Comparison of ENCODE assay signal across 1 cellular context in the genomic region with DNA sequence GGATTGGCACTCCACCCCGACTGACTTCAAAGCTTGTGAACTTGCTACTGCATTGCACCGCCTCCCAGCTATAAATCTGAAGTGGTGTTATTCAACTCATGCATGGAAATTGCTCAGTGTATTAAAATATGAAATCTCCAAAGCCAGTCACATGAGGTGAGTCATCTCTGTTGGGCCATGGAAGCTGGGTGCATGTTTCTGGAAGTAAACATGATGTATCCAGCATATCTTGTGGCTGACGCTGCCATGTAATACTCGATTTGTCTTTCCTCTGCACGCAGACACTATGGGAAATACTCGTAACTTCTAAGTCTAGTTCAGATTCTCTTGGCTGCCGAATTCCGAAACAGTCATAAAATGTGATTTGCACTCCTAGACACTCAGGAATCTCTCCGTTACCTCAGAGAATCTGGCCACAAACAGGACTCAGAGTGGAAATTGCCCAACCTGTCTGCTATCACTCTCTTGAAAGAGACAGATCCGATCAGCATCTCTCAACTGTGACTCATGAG.
TF ChIP-seq lines count a peak whose summit lies in the region.

No MANE protein-coding gene starts in this region.

TF ChIP-seq in HEK293, 187 proteins besides CTCF, POLR2A, EP300 and RAD21 (continued from another document and continues in another):
- TF ChIP-seq, protein P1, sequence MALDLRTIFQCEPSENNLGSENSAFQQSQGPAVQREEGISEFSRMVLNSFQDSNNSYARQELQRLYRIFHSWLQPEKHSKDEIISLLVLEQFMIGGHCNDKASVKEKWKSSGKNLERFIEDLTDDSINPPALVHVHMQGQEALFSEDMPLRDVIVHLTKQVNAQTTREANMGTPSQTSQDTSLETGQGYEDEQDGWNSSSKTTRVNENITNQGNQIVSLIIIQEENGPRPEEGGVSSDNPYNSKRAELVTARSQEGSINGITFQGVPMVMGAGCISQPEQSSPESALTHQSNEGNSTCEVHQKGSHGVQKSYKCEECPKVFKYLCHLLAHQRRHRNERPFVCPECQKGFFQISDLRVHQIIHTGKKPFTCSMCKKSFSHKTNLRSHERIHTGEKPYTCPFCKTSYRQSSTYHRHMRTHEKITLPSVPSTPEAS (tag by site-specific recombination; IDR thresholded peaks at IDR 0.05) = no peak
- TF ChIP-seq ZNF654 (tag by site-specific recombination; IDR thresholded peaks at IDR 0.05; ENCODE audit: low read depth) (no peak), ZNF585B (tag by site-specific recombination; IDR thresholded peaks at IDR 0.05) (no peak), ZNF776 (tag by site-specific recombination; IDR thresholded peaks at IDR 0.05; ENCODE audit: borderline replicate concordance) (no peak), ZSCAN23 (tag by site-specific recombination; IDR thresholded peaks at IDR 0.05) (no peak), ZNF223 (tag by site-specific recombination; IDR thresholded peaks at IDR 0.05) (no peak), ZNF146 (tag by site-specific recombination; IDR thresholded peaks at IDR 0.05) (no peak), ZNF621 (tag by site-specific recombination; IDR thresholded peaks at IDR 0.05) (no peak), ZNF571 (tag by site-specific recombination; IDR thresholded peaks at IDR 0.05) (no peak), ZNF10 (tag by site-specific recombination; IDR thresholded peaks at IDR 0.05) (no peak), REPIN1 (tag by site-specific recombination; IDR thresholded peaks at IDR 0.05; ENCODE audit: low read depth) (no peak), HOXA7 (CRISPR knock-in tag; IDR thresholded peaks at IDR 0.05; ENCODE audit: borderline replicate concordance) (no peak), SP3 (tag by site-specific recombination; IDR thresholded peaks at IDR 0.05) (no peak), ZNF138 (tag by site-specific recombination; IDR thresholded peaks at IDR 0.05; ENCODE audit: borderline replicate concordance) (no peak), ZBTB21 (tag by site-specific recombination; IDR thresholded peaks at IDR 0.05) (0 out of 2 replicates have a peak, but pooled peaks have one; percentile 21), ZNF292 (tag by site-specific recombination; IDR thresholded peaks at IDR 0.05; ENCODE audit: borderline replicate concordance, low read depth) (no peak), BCL11A (tag by site-specific recombination; IDR thresholded peaks at IDR 0.05; ENCODE audit: low read depth) (0 out of 2 replicates have a peak, but pooled peaks have one; percentile 25), GLIS1 (tag by site-specific recombination; IDR thresholded peaks at IDR 0.05) (no peak), ZNF155 (tag by site-specific recombination; IDR thresholded peaks at IDR 0.05) (no peak), ZBTB7A (tag by site-specific recombination; IDR thresholded peaks at IDR 0.05; ENCODE audit: low read depth) (no peak), ZBTB17 (tag by site-specific recombination; IDR thresholded peaks at IDR 0.05) (peak; percentile 88), YY2 (tag by site-specific recombination; IDR thresholded peaks at IDR 0.05) (no peak), SETDB1 (IDR thresholded peaks at IDR 0.05; ENCODE audit: insufficient read length, low read length) (no peak), ZBTB48 (tag by site-specific recombination; IDR thresholded peaks at IDR 0.05) (no peak), ZNF548 (tag by site-specific recombination; IDR thresholded peaks at IDR 0.05) (no peak), ZNF768 (tag by site-specific recombination; IDR thresholded peaks at IDR 0.05) (no peak), TRIM28 (IDR thresholded peaks at IDR 0.05; ENCODE audit: borderline replicate concordance, low read length) (0 out of 2 replicates have a peak, but pooled peaks have one; percentile 31), ZNF37A (tag by site-specific recombination; IDR thresholded peaks at IDR 0.05) (no peak), ZNF76 (tag by site-specific recombination; IDR thresholded peaks at IDR 0.05; ENCODE audit: borderline replicate concordance, low read depth) (no peak), ZNF23 (tag by site-specific recombination; IDR thresholded peaks at IDR 0.05; ENCODE audit: borderline replicate concordance) (no peak), ZNF202 (tag by site-specific recombination; IDR thresholded peaks at IDR 0.05; ENCODE audit: borderline replicate concordance) (no peak), ZNF555 (tag by site-specific recombination; conservative IDR thresholded peaks at IDR 0.05) (no peak), ZNF266 (tag by site-specific recombination; IDR thresholded peaks at IDR 0.05; ENCODE audit: low read depth) (no peak), ZNF514 (tag by site-specific recombination; IDR thresholded peaks at IDR 0.05) (no peak), ZNF707 (tag by site-specific recombination; IDR thresholded peaks at IDR 0.05) (no peak), SALL2 (tag by site-specific recombination; IDR thresholded peaks at IDR 0.05; ENCODE audit: borderline replicate concordance) (no peak), ZNF626 (tag by site-specific recombination; IDR thresholded peaks at IDR 0.05) (no peak), ZIC2 (tag by site-specific recombination; IDR thresholded peaks at IDR 0.05) (no peak), ZNF624 (tag by site-specific recombination; IDR thresholded peaks at IDR 0.05) (no peak)
- TF ChIP-seq, protein P2, sequence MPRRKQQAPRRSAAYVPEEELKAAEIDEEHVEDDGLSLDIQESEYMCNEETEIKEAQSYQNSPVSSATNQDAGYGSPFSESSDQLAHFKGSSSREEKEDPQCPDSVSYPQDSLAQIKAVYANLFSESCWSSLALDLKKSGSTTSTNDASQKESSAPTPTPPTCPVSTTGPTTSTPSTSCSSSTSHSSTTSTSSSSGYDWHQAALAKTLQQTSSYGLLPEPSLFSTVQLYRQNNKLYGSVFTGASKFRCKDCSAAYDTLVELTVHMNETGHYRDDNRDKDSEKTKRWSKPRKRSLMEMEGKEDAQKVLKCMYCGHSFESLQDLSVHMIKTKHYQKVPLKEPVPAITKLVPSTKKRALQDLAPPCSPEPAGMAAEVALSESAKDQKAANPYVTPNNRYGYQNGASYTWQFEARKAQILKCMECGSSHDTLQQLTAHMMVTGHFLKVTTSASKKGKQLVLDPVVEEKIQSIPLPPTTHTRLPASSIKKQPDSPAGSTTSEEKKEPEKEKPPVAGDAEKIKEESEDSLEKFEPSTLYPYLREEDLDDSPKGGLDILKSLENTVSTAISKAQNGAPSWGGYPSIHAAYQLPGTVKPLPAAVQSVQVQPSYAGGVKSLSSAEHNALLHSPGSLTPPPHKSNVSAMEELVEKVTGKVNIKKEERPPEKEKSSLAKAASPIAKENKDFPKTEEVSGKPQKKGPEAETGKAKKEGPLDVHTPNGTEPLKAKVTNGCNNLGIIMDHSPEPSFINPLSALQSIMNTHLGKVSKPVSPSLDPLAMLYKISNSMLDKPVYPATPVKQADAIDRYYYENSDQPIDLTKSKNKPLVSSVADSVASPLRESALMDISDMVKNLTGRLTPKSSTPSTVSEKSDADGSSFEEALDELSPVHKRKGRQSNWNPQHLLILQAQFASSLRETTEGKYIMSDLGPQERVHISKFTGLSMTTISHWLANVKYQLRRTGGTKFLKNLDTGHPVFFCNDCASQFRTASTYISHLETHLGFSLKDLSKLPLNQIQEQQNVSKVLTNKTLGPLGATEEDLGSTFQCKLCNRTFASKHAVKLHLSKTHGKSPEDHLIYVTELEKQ (tag by site-specific recombination; IDR thresholded peaks at IDR 0.05; ENCODE audit: borderline replicate concordance) = no peak
- TF ChIP-seq, protein P3, sequence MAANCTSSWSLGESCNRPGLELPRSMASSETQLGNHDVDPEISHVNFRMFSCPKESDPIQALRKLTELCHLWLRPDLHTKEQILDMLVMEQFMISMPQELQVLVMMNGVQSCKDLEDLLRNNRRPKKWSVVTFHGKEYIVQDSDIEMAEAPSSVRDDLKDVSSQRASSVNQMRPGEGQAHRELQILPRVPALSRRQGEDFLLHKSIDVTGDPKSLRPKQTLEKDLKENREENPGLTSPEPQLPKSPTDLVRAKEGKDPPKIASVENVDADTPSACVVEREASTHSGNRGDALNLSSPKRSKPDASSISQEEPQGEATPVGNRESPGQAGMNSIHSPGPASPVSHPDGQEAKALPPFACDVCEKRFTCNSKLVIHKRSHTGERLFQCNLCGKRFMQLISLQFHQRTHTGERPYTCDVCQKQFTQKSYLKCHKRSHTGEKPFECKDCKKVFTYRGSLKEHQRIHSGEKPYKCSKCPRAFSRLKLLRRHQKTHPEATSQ (tag by site-specific recombination; IDR thresholded peaks at IDR 0.05) = no peak
- TF ChIP-seq, protein P4, sequence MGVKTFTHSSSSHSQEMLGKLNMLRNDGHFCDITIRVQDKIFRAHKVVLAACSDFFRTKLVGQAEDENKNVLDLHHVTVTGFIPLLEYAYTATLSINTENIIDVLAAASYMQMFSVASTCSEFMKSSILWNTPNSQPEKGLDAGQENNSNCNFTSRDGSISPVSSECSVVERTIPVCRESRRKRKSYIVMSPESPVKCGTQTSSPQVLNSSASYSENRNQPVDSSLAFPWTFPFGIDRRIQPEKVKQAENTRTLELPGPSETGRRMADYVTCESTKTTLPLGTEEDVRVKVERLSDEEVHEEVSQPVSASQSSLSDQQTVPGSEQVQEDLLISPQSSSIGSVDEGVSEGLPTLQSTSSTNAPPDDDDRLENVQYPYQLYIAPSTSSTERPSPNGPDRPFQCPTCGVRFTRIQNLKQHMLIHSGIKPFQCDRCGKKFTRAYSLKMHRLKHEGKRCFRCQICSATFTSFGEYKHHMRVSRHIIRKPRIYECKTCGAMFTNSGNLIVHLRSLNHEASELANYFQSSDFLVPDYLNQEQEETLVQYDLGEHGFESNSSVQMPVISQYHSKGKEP (tag by site-specific recombination; IDR thresholded peaks at IDR 0.05) = peak; percentile 88
- TF ChIP-seq, protein P5, sequence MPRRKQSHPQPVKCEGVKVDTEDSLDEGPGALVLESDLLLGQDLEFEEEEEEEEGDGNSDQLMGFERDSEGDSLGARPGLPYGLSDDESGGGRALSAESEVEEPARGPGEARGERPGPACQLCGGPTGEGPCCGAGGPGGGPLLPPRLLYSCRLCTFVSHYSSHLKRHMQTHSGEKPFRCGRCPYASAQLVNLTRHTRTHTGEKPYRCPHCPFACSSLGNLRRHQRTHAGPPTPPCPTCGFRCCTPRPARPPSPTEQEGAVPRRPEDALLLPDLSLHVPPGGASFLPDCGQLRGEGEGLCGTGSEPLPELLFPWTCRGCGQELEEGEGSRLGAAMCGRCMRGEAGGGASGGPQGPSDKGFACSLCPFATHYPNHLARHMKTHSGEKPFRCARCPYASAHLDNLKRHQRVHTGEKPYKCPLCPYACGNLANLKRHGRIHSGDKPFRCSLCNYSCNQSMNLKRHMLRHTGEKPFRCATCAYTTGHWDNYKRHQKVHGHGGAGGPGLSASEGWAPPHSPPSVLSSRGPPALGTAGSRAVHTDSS (tag by site-specific recombination; IDR thresholded peaks at IDR 0.05) = no peak
- TF ChIP-seq, protein P6, sequence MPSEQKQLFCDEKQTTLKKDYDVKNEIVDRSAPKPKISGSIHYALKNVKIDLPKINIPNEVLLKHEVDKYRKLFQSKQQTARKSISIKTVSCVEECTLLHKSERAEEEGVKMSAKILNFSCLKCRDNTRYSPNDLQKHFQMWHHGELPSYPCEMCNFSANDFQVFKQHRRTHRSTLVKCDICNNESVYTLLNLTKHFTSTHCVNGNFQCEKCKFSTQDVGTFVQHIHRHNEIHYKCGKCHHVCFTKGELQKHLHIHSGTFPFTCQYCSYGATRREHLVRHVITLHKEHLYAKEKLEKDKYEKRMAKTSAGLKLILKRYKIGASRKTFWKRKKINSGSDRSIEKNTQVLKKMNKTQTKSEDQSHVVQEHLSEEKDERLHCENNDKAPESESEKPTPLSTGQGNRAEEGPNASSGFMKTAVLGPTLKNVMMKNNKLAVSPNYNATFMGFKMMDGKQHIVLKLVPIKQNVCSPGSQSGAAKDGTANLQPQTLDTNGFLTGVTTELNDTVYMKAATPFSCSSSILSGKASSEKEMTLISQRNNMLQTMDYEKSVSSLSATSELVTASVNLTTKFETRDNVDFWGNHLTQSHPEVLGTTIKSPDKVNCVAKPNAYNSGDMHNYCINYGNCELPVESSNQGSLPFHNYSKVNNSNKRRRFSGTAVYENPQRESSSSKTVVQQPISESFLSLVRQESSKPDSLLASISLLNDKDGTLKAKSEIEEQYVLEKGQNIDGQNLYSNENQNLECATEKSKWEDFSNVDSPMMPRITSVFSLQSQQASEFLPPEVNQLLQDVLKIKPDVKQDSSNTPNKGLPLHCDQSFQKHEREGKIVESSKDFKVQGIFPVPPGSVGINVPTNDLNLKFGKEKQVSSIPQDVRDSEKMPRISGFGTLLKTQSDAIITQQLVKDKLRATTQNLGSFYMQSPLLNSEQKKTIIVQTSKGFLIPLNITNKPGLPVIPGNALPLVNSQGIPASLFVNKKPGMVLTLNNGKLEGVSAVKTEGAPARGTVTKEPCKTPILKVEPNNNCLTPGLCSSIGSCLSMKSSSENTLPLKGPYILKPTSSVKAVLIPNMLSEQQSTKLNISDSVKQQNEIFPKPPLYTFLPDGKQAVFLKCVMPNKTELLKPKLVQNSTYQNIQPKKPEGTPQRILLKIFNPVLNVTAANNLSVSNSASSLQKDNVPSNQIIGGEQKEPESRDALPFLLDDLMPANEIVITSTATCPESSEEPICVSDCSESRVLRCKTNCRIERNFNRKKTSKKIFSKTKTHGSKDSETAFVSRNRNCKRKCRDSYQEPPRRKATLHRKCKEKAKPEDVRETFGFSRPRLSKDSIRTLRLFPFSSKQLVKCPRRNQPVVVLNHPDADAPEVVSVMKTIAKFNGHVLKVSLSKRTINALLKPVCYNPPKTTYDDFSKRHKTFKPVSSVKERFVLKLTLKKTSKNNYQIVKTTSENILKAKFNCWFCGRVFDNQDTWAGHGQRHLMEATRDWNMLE (tag by site-specific recombination; conservative IDR thresholded peaks at IDR 0.05; ENCODE audit: low read depth) = no peak
- TF ChIP-seq, protein P7, sequence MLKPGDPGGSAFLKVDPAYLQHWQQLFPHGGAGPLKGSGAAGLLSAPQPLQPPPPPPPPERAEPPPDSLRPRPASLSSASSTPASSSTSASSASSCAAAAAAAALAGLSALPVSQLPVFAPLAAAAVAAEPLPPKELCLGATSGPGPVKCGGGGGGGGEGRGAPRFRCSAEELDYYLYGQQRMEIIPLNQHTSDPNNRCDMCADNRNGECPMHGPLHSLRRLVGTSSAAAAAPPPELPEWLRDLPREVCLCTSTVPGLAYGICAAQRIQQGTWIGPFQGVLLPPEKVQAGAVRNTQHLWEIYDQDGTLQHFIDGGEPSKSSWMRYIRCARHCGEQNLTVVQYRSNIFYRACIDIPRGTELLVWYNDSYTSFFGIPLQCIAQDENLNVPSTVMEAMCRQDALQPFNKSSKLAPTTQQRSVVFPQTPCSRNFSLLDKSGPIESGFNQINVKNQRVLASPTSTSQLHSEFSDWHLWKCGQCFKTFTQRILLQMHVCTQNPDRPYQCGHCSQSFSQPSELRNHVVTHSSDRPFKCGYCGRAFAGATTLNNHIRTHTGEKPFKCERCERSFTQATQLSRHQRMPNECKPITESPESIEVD (tag by site-specific recombination; IDR thresholded peaks at IDR 0.05) = peak; percentile 76
- TF ChIP-seq, protein P8, sequence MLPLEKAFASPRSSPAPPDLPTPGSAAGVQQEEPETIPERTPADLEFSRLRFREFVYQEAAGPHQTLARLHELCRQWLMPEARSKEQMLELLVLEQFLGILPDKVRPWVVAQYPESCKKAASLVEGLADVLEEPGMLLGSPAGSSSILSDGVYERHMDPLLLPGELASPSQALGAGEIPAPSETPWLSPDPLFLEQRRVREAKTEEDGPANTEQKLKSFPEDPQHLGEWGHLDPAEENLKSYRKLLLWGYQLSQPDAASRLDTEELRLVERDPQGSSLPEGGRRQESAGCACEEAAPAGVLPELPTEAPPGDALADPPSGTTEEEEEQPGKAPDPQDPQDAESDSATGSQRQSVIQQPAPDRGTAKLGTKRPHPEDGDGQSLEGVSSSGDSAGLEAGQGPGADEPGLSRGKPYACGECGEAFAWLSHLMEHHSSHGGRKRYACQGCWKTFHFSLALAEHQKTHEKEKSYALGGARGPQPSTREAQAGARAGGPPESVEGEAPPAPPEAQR (tag by site-specific recombination; IDR thresholded peaks at IDR 0.05) = no peak
